In genomic region chr7:123293710-123294109, GRCh38 we compare ENCODE assay signal across 2 cellular contexts.
TF ChIP-seq lines count a peak whose summit lies in the region.

No MANE protein-coding gene starts in this region.

TF ChIP-seq in GM23338, 12 proteins besides CTCF, POLR2A, EP300 and RAD21 (continued from another document):
- TF ChIP-seq EZH2phosphoT487 (IDR thresholded peaks at IDR 0.05; ENCODE audit: unreplicated experiment) (no peak), ZNF331 (CRISPR knock-in tag; IDR thresholded peaks at IDR 0.05; ENCODE audit: low read depth) (no peak), ETS1 (IDR thresholded peaks at IDR 0.05) (no peak), ZNF462 (CRISPR knock-in tag; IDR thresholded peaks at IDR 0.05) (no peak), CREB1 (CRISPR knock-in tag; IDR thresholded peaks at IDR 0.05; ENCODE audit: low read depth) (no peak), STAT1 (IDR thresholded peaks at IDR 0.05; ENCODE audit: unreplicated experiment) (no peak), ZNF114 (CRISPR knock-in tag; IDR thresholded peaks at IDR 0.05) (no peak), REST (IDR thresholded peaks at IDR 0.05; ENCODE audit: unreplicated experiment) (no peak), NANOG (IDR thresholded peaks at IDR 0.05; ENCODE audit: borderline replicate concordance) (no peak), JUNB (IDR thresholded peaks at IDR 0.05; ENCODE audit: unreplicated experiment) (no peak)
TF ChIP-seq in GM23338: peak in this region for 0.

TF ChIP-seq in WTC11, 78 proteins besides CTCF, POLR2A, EP300 and RAD21:
- TF ChIP-seq ELF4 (CRISPR knock-in tag; IDR thresholded peaks at IDR 0.05; ENCODE audit: low read depth), result no peak
- no peak for TF ChIP-seq AR (CRISPR knock-in tag; IDR thresholded peaks at IDR 0.05)
- TF ChIP-seq ZNF317 (CRISPR knock-in tag; IDR thresholded peaks at IDR 0.05; ENCODE audit: borderline replicate concordance, low read depth), result no peak
- TF ChIP-seq ZNF423 (CRISPR knock-in tag; IDR thresholded peaks at IDR 0.05), result no peak
- TF ChIP-seq ZBTB21 (CRISPR knock-in tag; IDR thresholded peaks at IDR 0.05; ENCODE audit: borderline replicate concordance), result no peak
- no peak for TF ChIP-seq ZNF425 (CRISPR knock-in tag; conservative IDR thresholded peaks at IDR 0.05)
- TF ChIP-seq ATF2 (CRISPR knock-in tag; IDR thresholded peaks at IDR 0.05; ENCODE audit: borderline replicate concordance, low read depth), result no peak
- TF ChIP-seq SMAD4 (CRISPR knock-in tag; IDR thresholded peaks at IDR 0.05), result no peak
- no peak for TF ChIP-seq MLX (CRISPR knock-in tag; IDR thresholded peaks at IDR 0.05)
- no peak for TF ChIP-seq PREB (CRISPR knock-in tag; IDR thresholded peaks at IDR 0.05; ENCODE audit: borderline replicate concordance)
- TF ChIP-seq ZSCAN18 (CRISPR knock-in tag; IDR thresholded peaks at IDR 0.05), result no peak
- no peak for TF ChIP-seq SOX15 (CRISPR knock-in tag; IDR thresholded peaks at IDR 0.05)
- no peak for TF ChIP-seq E2F4 (CRISPR knock-in tag; IDR thresholded peaks at IDR 0.05; ENCODE audit: borderline replicate concordance, low read depth)
- no peak for TF ChIP-seq ZNF532 (CRISPR knock-in tag; IDR thresholded peaks at IDR 0.05; ENCODE audit: borderline replicate concordance)
- no peak for TF ChIP-seq IRF1 (CRISPR knock-in tag; IDR thresholded peaks at IDR 0.05)
- no peak for TF ChIP-seq ZNF416 (CRISPR knock-in tag; IDR thresholded peaks at IDR 0.05)
- no peak for TF ChIP-seq JAZF1 (CRISPR knock-in tag; IDR thresholded peaks at IDR 0.05)
- TF ChIP-seq CBFB (CRISPR knock-in tag; IDR thresholded peaks at IDR 0.05; ENCODE audit: low read depth), result no peak
- TF ChIP-seq E2F5 (CRISPR knock-in tag; IDR thresholded peaks at IDR 0.05), result no peak
- no peak for TF ChIP-seq HMGXB4 (CRISPR knock-in tag; IDR thresholded peaks at IDR 0.05)
